In genomic region chr1:45521413-45522323, GRCh38 we compare ENCODE assay signal across 8 cellular contexts. TPM values are rescaled to one million over a fixed set of nuclear protein-coding genes. Genes with fewer than 3 reads are reported as not detected.
DNase-seq lines count a peak whose midpoint lies in the region; ATAC-seq and TF ChIP-seq lines count a peak whose summit lies in the region.

PRDX1 (minus strand) TSS chr1:45521884; CDS start chr1:45519043, 2,841 bp downstream.

- peaks cover 47% of the 10 kb centered on the region for H3K4me1 Mint-ChIP-seq in activated CD4-positive, alpha-beta T cell treated with anti-CD3 and anti-CD28 coated beads for 36 hours

- H3K27me3 Mint-ChIP-seq in activated CD4-positive, alpha-beta T cell treated with anti-CD3 and anti-CD28 coated beads for 36 hours = peaks cover 4% of the 10 kb centered on the region

- peaks cover 23% of the 10 kb centered on the region for H3K36me3 Mint-ChIP-seq in activated CD4-positive, alpha-beta T cell treated with anti-CD3 and anti-CD28 coated beads for 36 hours (ENCODE audit: low read depth)

- H3K4me3 ChIP-seq in AG10803 (ENCODE audit: low read length) (peak within 1 kb of the TSS; percentile 94), choroid plexus epithelial cell (ENCODE audit: low read depth, low read length) (peak within 1 kb of the TSS; percentile 97)

- peak within 1 kb of the TSS; percentile 94 for H3K27ac Mint-ChIP-seq in activated CD4-positive, alpha-beta T cell treated with anti-CD3 and anti-CD28 coated beads for 36 hours

- DNase-seq in AG10803 (ENCODE audit: low read depth) (peak; percentile 95), NCI-H460 (ENCODE audit: extremely low read depth, low read depth) (peak; percentile 95), choroid plexus epithelial cell (ENCODE audit: low read depth) (peak; percentile 97), kidney tubule cell (ENCODE audit: low spot score) (peak; percentile 98)
- peak; percentile 98 for DNase-seq in activated CD4-positive, alpha-beta T cell treated with anti-CD3 and anti-CD28 coated beads for 36 hours
- DNase-seq in stimulated activated CD4-positive, alpha-beta T cell treated with anti-CD3 and anti-CD28 coated beads, Interleukin-1b, Interleukin-23, amount 100 ng/mL, for 24 hours (ENCODE audit: low read depth in 4 of 4, low spot score in 1 of 4) = peak; percentile 96 to 99 (median 97)

- H3K4me3 Mint-ChIP-seq in activated CD4-positive, alpha-beta T cell treated with anti-CD3 and anti-CD28 coated beads for 36 hours = peak within 1 kb of the TSS; percentile 96

- TF ChIP-seq CTCF in AG10803 (conservative IDR thresholded peaks at IDR 0.05; ENCODE audit: low read length) (peak; percentile 8), choroid plexus epithelial cell (conservative IDR thresholded peaks at IDR 0.05; ENCODE audit: low read depth, low read length) (peak; percentile 17)

- no peaks in the 10 kb centered on the region for H3K9me3 Mint-ChIP-seq in activated CD4-positive, alpha-beta T cell treated with anti-CD3 and anti-CD28 coated beads for 36 hours (ENCODE audit: low read depth)

- POLR2A ChIA-PET in activated CD4-positive, alpha-beta T cell treated with anti-CD3 and anti-CD28 coated beads for 36 hours (lab: Charles Lee) = interaction anchor here (0.5 to 2.7 kb wide), 39 partner anchors 9 to 800 kb away, joined by 3 to 27 read pairs (median 4); partner anchors contain the start of genes AKR1A1, CCDC163, EIF2B3 and GPBP1L1

- CTCF ChIA-PET in activated CD4-positive, alpha-beta T cell treated with anti-CD3 and anti-CD28 coated beads for 36 hours (lab: Charles Lee) = interaction anchor here (0.6 to 2.6 kb wide), 6 partner anchors 10 to 197 kb away, joined by 3 to 14 read pairs (median 6); partner anchors contain the start of gene AKR1A1

- ATAC-seq in GM19043 (IDR thresholded peaks at IDR 0.05; ENCODE audit: low read depth, unreplicated experiment) (peak; percentile 80), HG03378 (IDR thresholded peaks at IDR 0.05; ENCODE audit: unreplicated experiment) (peak; percentile 81)
- peak; percentile 89 for ATAC-seq in activated CD4-positive, alpha-beta T cell treated with anti-CD3 and anti-CD28 coated beads for 36 hours

- intact Hi-C loops in activated CD4-positive, alpha-beta T cell treated with anti-CD3 and anti-CD28 coated beads for 36 hours (cut with DNase I, micrococcal nuclease) = loop anchor here (1.0 to 5.0 kb wide), 15 partner anchors 15 to 744 kb away; partner anchors contain the start of genes AKR1A1 (in 2 of the 2), CCDC163 (in 2 of the 2), MMACHC (in 2 of the 2) and TMEM69 (in 2 of the 2)

RNA-seq across cellular contexts. Expression of gene PRDX1, which starts in this region (rescaled TPM):
- total RNA-seq in NCI-H460 (2014; rRNA removed; shearing (Covaris generic)) = 1,806 and 1,917 TPM in 2 replicates
- 2,189 and 2,288 TPM in 2 replicates for polyA plus RNA-seq in NCI-H460 (2014; cell fraction: nucleus; rRNA removed)
- total RNA-seq in activated CD4-positive, alpha-beta T cell treated with anti-CD3 and anti-CD28 coated beads for 36 hours = 100 to 1,000 TPM; 473 to 580 TPM

Comparison
In these comparisons a context has a peak if more than half of its experiments do, and no peak if none do; other contexts are left out.
1. Peak in every context shown above with its lines: DNase-seq, ATAC-seq and H3K4me3 ChIP-seq.